8 cellular contexts compared by ENCODE assay signal in genomic region chr1:200620273-200621131, GRCh38. TPM values are rescaled to one million over a fixed set of nuclear protein-coding genes. Genes with fewer than 3 reads are reported as not detected.
DNase-seq lines count a peak whose midpoint lies in the region; ATAC-seq and TF ChIP-seq lines count a peak whose summit lies in the region.

Gene KIF14 (minus strand): TSS chr1:200620751. CDS start chr1:200618723, 2,028 bp downstream.

- no peak for TF ChIP-seq CTCF in CD14-positive monocyte (IDR thresholded peaks at IDR 0.05)
- no peak for TF ChIP-seq CTCF in lower leg skin (IDR thresholded peaks at IDR 0.05)

- POLR2A ChIA-PET in activated CD4-positive, alpha-beta T cell treated with anti-CD3 and anti-CD28 coated beads, Interleukin-2, amount 10 ng/mL, durations not matched to agents 7 days and 5 days (lab: Charles Lee): interaction anchor here (0.6 kb wide), 2 partner anchors 50 to 118 kb away, joined by 3 read pairs; partner anchors contain the start of gene DDX59

- no peak for TF ChIP-seq POLR2A in lower leg skin (IDR thresholded peaks at IDR 0.05)

- peak; percentile 89 for ATAC-seq in GM19395 (IDR thresholded peaks at IDR 0.05; ENCODE audit: unreplicated experiment)
- ATAC-seq in HG03558 (IDR thresholded peaks at IDR 0.05; ENCODE audit: extremely low read depth, unreplicated experiment): peak; percentile 73

- CTCF ChIA-PET in activated CD4-positive, alpha-beta T cell treated with anti-CD3 and anti-CD28 coated beads, Interleukin-2, amount 10 ng/mL, durations not matched to agents 7 days and 5 days (lab: Charles Lee): interaction anchor here (0.8 kb wide), 1 partner anchor 63 kb away, joined by 3 read pairs; no protein-coding TSS in a partner anchor

- H3K27me3 Mint-ChIP-seq in CD14-positive monocyte (ENCODE audit: low read depth in 3 of 3): no peaks in the 10 kb centered on the region
- no peaks in the 10 kb centered on the region for H3K27me3 Mint-ChIP-seq in activated CD4-positive, alpha-beta T cell treated with anti-CD3 and anti-CD28 coated beads, Interleukin-2, amount 10 ng/mL, durations not matched to agents 7 days and 5 days

- peak within 1 kb of the TSS; percentile 87 to 93 for H3K4me3 Mint-ChIP-seq in CD14-positive monocyte
- H3K4me3 Mint-ChIP-seq in activated CD4-positive, alpha-beta T cell treated with anti-CD3 and anti-CD28 coated beads, Interleukin-2, amount 10 ng/mL, durations not matched to agents 7 days and 5 days: peak within 1 kb of the TSS; percentile 92

- intact Hi-C loops in CD14-positive monocyte (cut with micrococcal nuclease) (loop anchor here (2.0 to 10.0 kb wide), 5 partner anchors 47 to 182 kb away; partner anchors contain the start of genes CAMSAP2 (in 1 of the 2) and DDX59 (in 1 of the 2)), lower leg skin (cut with DNase I; ENCODE audit: low total_unique reads) (loop anchor here (5.0 kb wide), 1 partner anchor 192 kb away; no protein-coding TSS in a partner anchor)

- H3K36me3 Mint-ChIP-seq in CD14-positive monocyte: peaks cover 13 to 28% of the 10 kb centered on the region in 2 donors
- H3K36me3 Mint-ChIP-seq in activated CD4-positive, alpha-beta T cell treated with anti-CD3 and anti-CD28 coated beads, Interleukin-2, amount 10 ng/mL, durations not matched to agents 7 days and 5 days (ENCODE audit: low read depth): peaks cover 36% of the 10 kb centered on the region

- H3K4me3 ChIP-seq in lower leg skin (ENCODE audit: low read depth, poor library complexity, severe bottlenecking): peak within 1 kb of the TSS; percentile 41

- WGBS in lower leg skin, 2 donors: 0 to 1% methylated on average over 46 to 52 of the region's 59 CpGs

- DNase-seq in CD14-positive monocyte (ENCODE audit: low spot score) (peak; percentile 94), NCI-H748 (lab: John Stamatoyannopoulos, UW; ENCODE audit: unreplicated experiment) (peak; percentile 92), dermis microvascular lymphatic vessel endothelial cell (ENCODE audit: low read depth in 2 of 2) (peak; percentile 59 to 91), lower leg skin (ENCODE audit: low spot score in 2 of 2) (peak; percentile 92 to 98)
- DNase-seq in activated CD4-positive, alpha-beta T cell treated with anti-CD3 and anti-CD28 coated beads, Interleukin-2, amount 10 ng/mL, durations not matched to agents 7 days and 5 days: peak; percentile 97
- DNase-seq in stimulated activated CD4-positive, alpha-beta T cell treated with anti-CD3 and anti-CD28 coated beads, Interleukin-4, amount 100 ng/mL, for 48 hours (ENCODE audit: low read depth in 2 of 2): peak; percentile 84 to 92

- peak within 1 kb of the TSS; percentile 95 to 98 (median 98) for H3K27ac Mint-ChIP-seq in CD14-positive monocyte
- peak within 1 kb of the TSS; percentile 94 for H3K27ac Mint-ChIP-seq in activated CD4-positive, alpha-beta T cell treated with anti-CD3 and anti-CD28 coated beads, Interleukin-2, amount 10 ng/mL, durations not matched to agents 7 days and 5 days

- peaks cover 0 to 2% (median 0%) of the 10 kb centered on the region in 7 donors for H3K9me3 Mint-ChIP-seq in CD14-positive monocyte
- H3K9me3 Mint-ChIP-seq in activated CD4-positive, alpha-beta T cell treated with anti-CD3 and anti-CD28 coated beads, Interleukin-2, amount 10 ng/mL, durations not matched to agents 7 days and 5 days: no peaks in the 10 kb centered on the region

- H3K4me1 Mint-ChIP-seq in CD14-positive monocyte: peaks cover 20% of the 10 kb centered on the region
- peaks cover 67% of the 10 kb centered on the region for H3K4me1 Mint-ChIP-seq in activated CD4-positive, alpha-beta T cell treated with anti-CD3 and anti-CD28 coated beads, Interleukin-2, amount 10 ng/mL, durations not matched to agents 7 days and 5 days

RNA-seq across cellular contexts. Expression of gene KIF14, which starts in this region (rescaled TPM):
- under 1 TPM; 0.05 to 0.18 TPM for polyA plus RNA-seq in CD14-positive monocyte
- total RNA-seq in activated CD4-positive, alpha-beta T cell treated with anti-CD3 and anti-CD28 coated beads, Interleukin-2, amount 10 ng/mL, durations not matched to agents 7 days and 5 days: 10 to 100 TPM; 31.6 to 34.6 TPM
- 2.1 and 7.4 TPM in 2 replicates for total RNA-seq in dermis microvascular lymphatic vessel endothelial cell
- 1 to 10 TPM in 1 of 4 donors, under 1 TPM in 3; 0.37 to 1.1 (median 0.61) TPM for total RNA-seq in lower leg skin

Comparison
In these comparisons a context has a peak if more than half of its experiments do, and no peak if none do; other contexts are left out.
1. Peak in every context shown above with its lines: DNase-seq, ATAC-seq and H3K4me3 ChIP-seq.
2. Peak in DNase-seq in CD14-positive monocyte; RNA of the gene not detected or under 1 TPM.